In the genomic region with DNA sequence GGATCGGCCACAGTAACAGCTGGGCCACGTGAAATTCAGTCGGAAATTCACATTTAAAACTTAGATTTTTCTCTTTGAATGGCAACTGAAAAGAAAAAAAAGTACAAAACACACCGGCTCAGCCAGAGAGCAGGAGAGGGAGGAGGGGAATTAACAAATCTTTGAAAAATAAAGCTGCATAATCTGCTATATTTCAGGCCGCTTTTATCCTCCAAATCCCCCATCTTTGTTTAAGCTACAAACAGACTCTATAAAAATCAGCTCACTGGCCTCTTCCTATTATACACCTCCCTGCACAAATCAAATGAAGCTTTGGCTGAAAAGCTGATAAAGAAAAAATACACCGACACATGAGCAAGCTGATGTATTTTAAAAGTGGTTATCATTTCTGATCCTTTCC, we compare ENCODE assay signal across 19 cellular contexts.
A peak's percentile ranks its signal among the peaks of the same experiment; 100 is the strongest.
DNase-seq lines count a peak whose midpoint lies in the region; ATAC-seq and TF ChIP-seq lines count a peak whose summit lies in the region.
"Had no signal": no experiment of that assay in that cellular context is flagged by ENCODE, and none has a peak within 500 bp of the region (broad histone marks: within the 10 kb centered on the region; RNA-seq: fewer than 3 reads in every experiment).

No MANE protein-coding gene starts in this region.

- peaks cover 4 to 13% of the 10 kb centered on the region in 2 donors for H3K4me1 ChIP-seq in neuronal stem cell (ENCODE audit: control insufficient read depth in 2 of 2, insufficient read depth in 1 of 2, low read depth in 1 of 2, low read length in 2 of 2)
- no peaks in the 10 kb centered on the region for H3K4me1 ChIP-seq in suprapubic skin
- H3K4me1 ChIP-seq: Peyer's patch, SJSA1 had no signal

- no peaks in the 10 kb centered on the region for H3K79me1 ChIP-seq in neuronal stem cell (ENCODE audit: low read depth, low read length)

- TF ChIP-seq EP300 in suprapubic skin (IDR thresholded peaks at IDR 0.05), result no peak

- no peak overlapping the region for H4K8ac ChIP-seq in neuronal stem cell (ENCODE audit: low read depth, low read length)

- H3K27ac ChIP-seq in WERI-Rb-1 (no peak overlapping the region), neuronal stem cell (replicated peaks; ENCODE audit: low read length) (no peak overlapping the region), suprapubic skin (no peak overlapping the region)
- H3K27ac ChIP-seq: Peyer's patch, SJSA1 had no signal

- H2BK12ac ChIP-seq in neuronal stem cell (ENCODE audit: low read length), result no peak overlapping the region

- H3K27me3 ChIP-seq in WERI-Rb-1 (ENCODE audit: insufficient read depth, low read depth, severe bottlenecking) (peaks cover 64% of the 10 kb centered on the region), neuronal stem cell (ENCODE audit: control insufficient read depth in 3 of 3, insufficient read depth in 3 of 3, low read depth in 1 of 3, low read length in 3 of 3) (no peaks in the 10 kb centered on the region), suprapubic skin (no peaks in the 10 kb centered on the region)
- H3K27me3 ChIP-seq: Peyer's patch had no signal

- H2BK15ac ChIP-seq in neuronal stem cell (ENCODE audit: low read length), result no peak overlapping the region

- peaks cover 12% of the 10 kb centered on the region for H3K4me1 Mint-ChIP-seq in glutamatergic neuron (ENCODE audit: low read depth, unreplicated experiment)

- H2AK5ac ChIP-seq in neuronal stem cell (ENCODE audit: low read depth, low read length), result no peak overlapping the region

- H3K4me2 ChIP-seq in neuronal stem cell (ENCODE audit: insufficient read depth, low read length, poor library complexity, severe bottlenecking), result no peak overlapping the region

- H3K4me3 Mint-ChIP-seq in glutamatergic neuron (ENCODE audit: unreplicated experiment), result peak overlapping the region; percentile 40
- H3K4me3 Mint-ChIP-seq: CD8-positive, alpha-beta T cell had no signal

- H4K91ac ChIP-seq in neuronal stem cell (ENCODE audit: low read depth, low read length, poor library complexity), result no peak overlapping the region

- H3K9ac ChIP-seq in neuronal stem cell (ENCODE audit: low read depth, low read length, poor library complexity), result no peak overlapping the region

- H3K23ac ChIP-seq in neuronal stem cell (ENCODE audit: low read depth, low read length, poor library complexity), result no peak overlapping the region

- H3K9me3 ChIP-seq in WERI-Rb-1 (ENCODE audit: severe bottlenecking), result no peaks in the 10 kb centered on the region
- peaks cover 0 to 3% of the 10 kb centered on the region in 2 donors for H3K9me3 ChIP-seq in neuronal stem cell (replicated peaks in 1 of 2; ENCODE audit: control insufficient read depth in 2 of 2, insufficient read depth in 1 of 2, low read depth in 1 of 2, low read length in 2 of 2)
- no peaks in the 10 kb centered on the region for H3K9me3 ChIP-seq in suprapubic skin
- H3K9me3 ChIP-seq: Peyer's patch, SJSA1 had no signal

- no peak for ATAC-seq in GM21529 (IDR thresholded peaks at IDR 0.05; ENCODE audit: unreplicated experiment)
- ATAC-seq: CD8-positive, alpha-beta T cell had no signal

- H3K9me3 Mint-ChIP-seq in glutamatergic neuron (ENCODE audit: unreplicated experiment), result no peaks in the 10 kb centered on the region

- peak overlapping the region; percentile 10 for H3K27ac Mint-ChIP-seq in glutamatergic neuron (ENCODE audit: unreplicated experiment)
- H3K27ac Mint-ChIP-seq: CD8-positive, alpha-beta T cell had no signal

- no peak overlapping the region for H2BK120ac ChIP-seq in neuronal stem cell (ENCODE audit: low read depth, low read length)

- H3K4me3 ChIP-seq in WERI-Rb-1 (ENCODE audit: low read depth, low read length) (peak overlapping the region; percentile 11; the same call in 1 of the 2 replicates), neuronal stem cell (ENCODE audit: low read length in 2 of 2) (no peak overlapping the region), suprapubic skin (no peak overlapping the region)
- H3K4me3 ChIP-seq: Peyer's patch, SJSA1 had no signal

- H3K36me3 ChIP-seq in WERI-Rb-1, result no peaks in the 10 kb centered on the region
- H3K36me3 ChIP-seq in neuronal stem cell (replicated peaks in 1 of 2; ENCODE audit: control insufficient read depth in 2 of 2, insufficient read depth in 2 of 2, low read length in 2 of 2), result no peaks in the 10 kb centered on the region
- no peaks in the 10 kb centered on the region for H3K36me3 ChIP-seq in suprapubic skin
- H3K36me3 ChIP-seq: Peyer's patch, SJSA1 had no signal

- H3K36me3 Mint-ChIP-seq in glutamatergic neuron (ENCODE audit: unreplicated experiment), result no peaks in the 10 kb centered on the region
- H3K36me3 Mint-ChIP-seq: CD8-positive, alpha-beta T cell had no signal

- H3K18ac ChIP-seq in neuronal stem cell (ENCODE audit: low read length), result no peak overlapping the region

- DNase-seq in D341Med (ENCODE audit: low spot score), result peak; percentile 37
- DNase-seq in WERI-Rb-1, result no peak
- no peak for DNase-seq in glutamatergic neuron
- DNase-seq in neuronal stem cell (ENCODE audit: low spot score), result no peak
- DNase-seq in KG1 (lab: John Stamatoyannopoulos, UW), result no peak
- DNase-seq in suprapubic skin (ENCODE audit: low spot score in 2 of 2), result no peak
- DNase-seq: AML-193; C1 segment of cervical spinal cord; CD8-positive, alpha-beta T cell; H7; NCI-H1105 treated with DMSO at 0.1 percent for 48 hours; NCI-H1694; NCI-H2081 treated with DMSO at 0.1 percent for 48 hours; NCI-H2171 treated with DMSO at 0.1 percent for 48 hours; NCI-H524 treated with DMSO at 0.1 percent for 48 hours; NCI-H82; Peyer's patch had no signal

- peak overlapping the region; percentile 73 for H2AFZ ChIP-seq in neuronal stem cell (ENCODE audit: low read length)

- TF ChIP-seq CTCF in WERI-Rb-1 (IDR thresholded peaks at IDR 0.05; ENCODE audit: low read depth, low read length) (no peak), glutamatergic neuron (IDR thresholded peaks at IDR 0.05; ENCODE audit: partially characterized antibody, unreplicated experiment) (no peak), suprapubic skin (IDR thresholded peaks at IDR 0.05) (no peak)

- H2BK5ac ChIP-seq in neuronal stem cell (ENCODE audit: low read length), result no peak overlapping the region

- WGBS in neuronal stem cell (ENCODE audit: extremely low coverage in 2 of 2, insufficient read length in 2 of 2, insufficient replicate concordance in 1 of 2), 2 donors, result no CpG with 5 or more reads among the region's 6 CpGs
- 73% methylated on average over 6 of the region's 6 CpGs for WGBS in suprapubic skin

- H3K14ac ChIP-seq in neuronal stem cell (ENCODE audit: low read length), result no peak overlapping the region

- no peaks in the 10 kb centered on the region for H3K27me3 Mint-ChIP-seq in glutamatergic neuron (ENCODE audit: unreplicated experiment)

- no peak overlapping the region for H3K4ac ChIP-seq in neuronal stem cell (ENCODE audit: low read length)

- no peak for TF ChIP-seq POLR2A in suprapubic skin (IDR thresholded peaks at IDR 0.05)
